Comparison of ENCODE assay signal across 30 cellular contexts in genomic region chrX:1686642-1687041, GRCh38.
A peak's percentile ranks its signal among the peaks of the same experiment; 100 is the strongest.
DNase-seq lines count a peak whose midpoint lies in the region; ATAC-seq, FAIRE-seq and TF ChIP-seq lines count a peak whose summit lies in the region.
"Had no signal": no experiment of that assay in that cellular context is flagged by ENCODE, and none has a peak within 500 bp of the region (broad histone marks: within the 10 kb centered on the region; RNA-seq: fewer than 3 reads in every experiment).

No MANE protein-coding gene starts in this region.

- POLR2A ChIA-PET in SK-N-SH (lab: Yijun Ruan, JAX): no interaction called here

- peak; percentile 4 for DNase-seq in GM23248
- DNase-seq in SK-N-SH: no peak
- no peak for DNase-seq in endodermal cell
- peak; percentile 5 for DNase-seq in urothelium cell line (ENCODE audit: low spot score)
- no peak for DNase-seq in Calu3
- DNase-seq in GM19238 (ENCODE audit: insufficient read length, low spot score): no peak
- DNase-seq: activated CD4-positive, alpha-beta T cell treated with anti-CD3 and anti-CD28 coated beads, Interleukin-2, amount 50 U/mL, for 4 hours; activated naive CD8-positive, alpha-beta T cell treated with anti-CD3 and anti-CD28 coated beads, Interleukin-2, amount 10 ng/mL, durations not matched to agents 7 days and 5 days; CD4-positive, alpha-beta T cell; colonic mucosa; effector memory CD8-positive, alpha-beta T cell; H9; islet precursor cell; NCI-H1048; NCI-H187; right cardiac atrium; stimulated activated CD4-positive, alpha-beta T cell treated with anti-CD3 and anti-CD28 coated beads, Interleukin-4, amount 100 ng/mL, for 4 hours; stimulated activated naive CD4-positive, alpha-beta T cell treated with Interleukin-2 at 50 U/mL for 16 hours; T1000 had no signal

- H3K4me3 Mint-ChIP-seq in endodermal cell: no peak overlapping the region
- H3K4me3 Mint-ChIP-seq in Calu3 (ENCODE audit: low read depth, unreplicated experiment): no peak overlapping the region
- H3K4me3 Mint-ChIP-seq: activated naive CD8-positive, alpha-beta T cell treated with anti-CD3 and anti-CD28 coated beads, Interleukin-2, amount 10 ng/mL, durations not matched to agents 7 days and 5 days; activated T-helper 17 cell treated with anti-CD3 and anti-CD28 coated beads, Interleukin-2, amount 50 U/mL, for 72 hours; CD4-positive, alpha-beta T cell; effector memory CD8-positive, alpha-beta T cell; H9; nephron; WTC11 had no signal

- H3F3A ChIP-seq in GM23248 (ENCODE audit: insufficient read depth) (no peaks in the 10 kb centered on the region), SK-N-SH (replicated peaks; ENCODE audit: insufficient read depth) (peaks cover 20% of the 10 kb centered on the region)

- H3K9me3 Mint-ChIP-seq in endodermal cell (peaks cover 6% of the 10 kb centered on the region), Calu3 (ENCODE audit: low read depth, unreplicated experiment) (peaks cover 7% of the 10 kb centered on the region)
- H3K9me3 Mint-ChIP-seq: CD4-positive, alpha-beta T cell had no signal

- H3K36me3 ChIP-seq in GM23248 (ENCODE audit: low read depth) (no peaks in the 10 kb centered on the region), SK-N-SH (replicated peaks in 1 of 2; ENCODE audit: control insufficient read depth in 1 of 2, insufficient read depth in 2 of 2, low read length in 1 of 2) (no peaks in the 10 kb centered on the region), endodermal cell (ENCODE audit: control insufficient read depth, insufficient read depth, low read length) (no peaks in the 10 kb centered on the region)
- H3K36me3 ChIP-seq: colonic mucosa, gastroesophageal sphincter, pancreas, thoracic aorta had no signal

- TF ChIP-seq CTCF in SK-N-SH (IDR thresholded peaks at IDR 0.05) (no peak), endodermal cell (conservative IDR thresholded peaks at IDR 0.05) (no peak), Calu3 (IDR thresholded peaks at IDR 0.05; ENCODE audit: unreplicated experiment) (no peak)

- H3K9me3 ChIP-seq in GM23248 (ENCODE audit: low read depth) (no peaks in the 10 kb centered on the region), SK-N-SH (no peaks in the 10 kb centered on the region), endodermal cell (ENCODE audit: control insufficient read depth, low read length) (no peaks in the 10 kb centered on the region)
- H3K9me3 ChIP-seq: colonic mucosa, gastroesophageal sphincter, pancreas, thoracic aorta had no signal

- no peak for FAIRE-seq in urothelium cell line (lab: Jason Lieb, UNC)
- FAIRE-seq: G401.6, GM18507, HepG2, pancreas had no signal

- in situ Hi-C loops in GM23248 (cut with MboI): no loop called here

- H3K27ac Mint-ChIP-seq in endodermal cell (no peak overlapping the region), Calu3 (ENCODE audit: unreplicated experiment) (no peak overlapping the region)
- H3K27ac Mint-ChIP-seq: activated naive CD8-positive, alpha-beta T cell treated with anti-CD3 and anti-CD28 coated beads, Interleukin-2, amount 10 ng/mL, durations not matched to agents 7 days and 5 days; activated T-helper 17 cell treated with anti-CD3 and anti-CD28 coated beads, Interleukin-2, amount 50 U/mL, for 72 hours; CD4-positive, alpha-beta T cell; effector memory CD8-positive, alpha-beta T cell; H9; nephron; WTC11 had no signal

- H3K4me1 Mint-ChIP-seq in endodermal cell (peaks cover 2% of the 10 kb centered on the region), Calu3 (ENCODE audit: low read depth, unreplicated experiment) (no peaks in the 10 kb centered on the region)
- H3K4me1 Mint-ChIP-seq: nephron had no signal

- H3K36me3 Mint-ChIP-seq in endodermal cell (ENCODE audit: low read depth): no peaks in the 10 kb centered on the region
- no peaks in the 10 kb centered on the region for H3K36me3 Mint-ChIP-seq in Calu3 (ENCODE audit: insufficient read depth, unreplicated experiment)

- H2AFZ ChIP-seq in GM23248: no peak overlapping the region
- no peak overlapping the region for H2AFZ ChIP-seq in SK-N-SH (ENCODE audit: low read depth)

- no peak overlapping the region for H3K9ac ChIP-seq in GM23248
- H3K9ac ChIP-seq in SK-N-SH: no peak overlapping the region; the same call in 1 of the 2 replicates
- no peak overlapping the region for H3K9ac ChIP-seq in endodermal cell (ENCODE audit: extremely low read depth, low read length, poor library complexity, severe bottlenecking)

- no peak overlapping the region for H3K4me3 ChIP-seq in GM23248
- no peak overlapping the region for H3K4me3 ChIP-seq in SK-N-SH (ENCODE audit: low read depth in 2 of 2, low read length in 1 of 2)
- no peak overlapping the region for H3K4me3 ChIP-seq in endodermal cell (ENCODE audit: low read length)
- H3K4me3 ChIP-seq: colonic mucosa, gastroesophageal sphincter, pancreas, thoracic aorta had no signal

- no peak overlapping the region for H3K27ac ChIP-seq in GM23248
- peak overlapping the region in 1 of 2 experiments; percentile 97; a peak in 2 of 4 replicates for H3K27ac ChIP-seq in SK-N-SH (ENCODE audit: low read depth in 2 of 2, low read length in 1 of 2)
- H3K27ac ChIP-seq in endodermal cell (ENCODE audit: low read depth, low read length): peak overlapping the region; percentile 16
- H3K27ac ChIP-seq: colonic mucosa, gastroesophageal sphincter, pancreas, thoracic aorta had no signal

- CTCF ChIA-PET in SK-N-SH (lab: Yijun Ruan, JAX) (no interaction called here), Calu3 (lab: Charles Lee) (no interaction called here)

- peak in 1 of 2 experiments; percentile 61; a peak in 1 of 4 replicates for TF ChIP-seq EP300 in SK-N-SH (IDR thresholded peaks at IDR 0.05; ENCODE audit: borderline replicate concordance in 1 of 2, low read depth in 1 of 2, low read length in 1 of 2)

- H3K27me3 Mint-ChIP-seq in endodermal cell (ENCODE audit: insufficient read depth): peaks cover 5% of the 10 kb centered on the region
- no peaks in the 10 kb centered on the region for H3K27me3 Mint-ChIP-seq in Calu3 (ENCODE audit: unreplicated experiment)
- H3K27me3 Mint-ChIP-seq: activated naive CD8-positive, alpha-beta T cell treated with anti-CD3 and anti-CD28 coated beads, Interleukin-2, amount 10 ng/mL, durations not matched to agents 7 days and 5 days; activated T-helper 17 cell treated with anti-CD3 and anti-CD28 coated beads, Interleukin-2, amount 50 U/mL, for 72 hours; CD4-positive, alpha-beta T cell; effector memory CD8-positive, alpha-beta T cell had no signal

- H3K79me2 ChIP-seq in GM23248 (ENCODE audit: insufficient read depth) (no peaks in the 10 kb centered on the region), SK-N-SH (ENCODE audit: insufficient read depth) (peaks cover 23% of the 10 kb centered on the region)

- no peak overlapping the region for H3K4me2 ChIP-seq in GM23248 (ENCODE audit: unreplicated experiment)
- no peak overlapping the region for H3K4me2 ChIP-seq in SK-N-SH

- H3K27me3 ChIP-seq in GM23248 (replicated peaks; ENCODE audit: insufficient read depth): no peaks in the 10 kb centered on the region
- no peaks in the 10 kb centered on the region for H3K27me3 ChIP-seq in SK-N-SH (ENCODE audit: insufficient read depth)
- no peaks in the 10 kb centered on the region for H3K27me3 ChIP-seq in endodermal cell (ENCODE audit: control insufficient read depth, insufficient read depth, low read length, poor library complexity, severe bottlenecking)
- H3K27me3 ChIP-seq: colonic mucosa, pancreas had no signal

- H3K9me2 ChIP-seq in GM23248 (ENCODE audit: insufficient read depth): no peaks in the 10 kb centered on the region
- H3K9me2 ChIP-seq in SK-N-SH: no peaks in the 10 kb centered on the region

- H3K4me1 ChIP-seq in GM23248 (ENCODE audit: insufficient read depth) (no peaks in the 10 kb centered on the region), SK-N-SH (ENCODE audit: control insufficient read depth in 1 of 2, insufficient read depth in 2 of 2, low read depth in 1 of 2, low read length in 1 of 2) (0 out of 4 replicates have a peak, but pooled peaks cover 0 to 6% of the 10 kb centered on the region in 2 experiments), endodermal cell (ENCODE audit: control insufficient read depth, insufficient read depth, low read length) (no peaks in the 10 kb centered on the region)
- H3K4me1 ChIP-seq: colonic mucosa, gastroesophageal sphincter, pancreas had no signal

- WGBS in GM23248 (ENCODE audit: low coverage in 1 of 2, low lambda C conversion rate in 2 of 2, missing lambda C conversion rate in 2 of 2), 2 experiments: 28 to 39% methylated on average over 2 of the region's 2 CpGs
- WGBS in SK-N-SH (ENCODE audit: low lambda C conversion rate): 7% methylated on average over 2 of the region's 2 CpGs
- WGBS in endodermal cell (ENCODE audit: insufficient coverage in 1 of 2, insufficient read length in 1 of 2), 2 experiments: 81 to 83% methylated on average over 2 of the region's 2 CpGs

- no peak for ATAC-seq in GM19023 (IDR thresholded peaks at IDR 0.05; ENCODE audit: unreplicated experiment)
- ATAC-seq: activated T-helper 17 cell treated with anti-CD3 and anti-CD28 coated beads, Interleukin-2, amount 50 U/mL, for 72 hours; effector memory CD8-positive, alpha-beta T cell; esophagus mucosa; gastroesophageal sphincter; HepG2; pancreas; right cardiac atrium; WTC11 had no signal

- BruUV-seq in Calu3 (replicated peaks; lab: Mats Ljungman, UMichigan): no TSS peak

- TF ChIP-seq RAD21 in SK-N-SH (IDR thresholded peaks at IDR 0.05; ENCODE audit: low read length): no peak

- H4K20me1 ChIP-seq in GM23248 (ENCODE audit: insufficient read depth): no peaks in the 10 kb centered on the region
- no peaks in the 10 kb centered on the region for H4K20me1 ChIP-seq in SK-N-SH (ENCODE audit: insufficient read depth)

- intact Hi-C loops in Calu3 (cut with micrococcal nuclease; ENCODE audit: unreplicated experiment): no loop called here

TF ChIP-seq in SK-N-SH, 30 proteins besides CTCF, POLR2A, EP300 and RAD21 (continues in another document):
- TF ChIP-seq MXI1 (IDR thresholded peaks at IDR 0.05; ENCODE audit: low read depth, low read length): no peak
- no peak for TF ChIP-seq RFX5 (IDR thresholded peaks at IDR 0.05; ENCODE audit: low read length)
- peak; percentile 87 for TF ChIP-seq TCF12 (IDR thresholded peaks at IDR 0.05)
- TF ChIP-seq TEAD4 (IDR thresholded peaks at IDR 0.05; ENCODE audit: borderline replicate concordance, insufficient read depth): peak; percentile 87
- peak; percentile 46; the same call in 1 of the 2 replicates for TF ChIP-seq FOSL2 (IDR thresholded peaks at IDR 0.05; ENCODE audit: borderline replicate concordance, low read depth)
- peak; percentile 36; the same call in 1 of the 2 replicates for TF ChIP-seq NFIC (IDR thresholded peaks at IDR 0.05; ENCODE audit: borderline replicate concordance)
- TF ChIP-seq PBX3 (IDR thresholded peaks at IDR 0.05): peak; percentile 72

Comparison
In these comparisons a context has a peak if more than half of its experiments do, and no peak if none do; other contexts are left out.
1. DNase-seq: peak in GM23248 (single experiment) and urothelium cell line (single experiment); none in SK-N-SH (single experiment), endodermal cell (single experiment), Calu3 (single experiment) and GM19238 (single experiment).